In the genomic region with DNA sequence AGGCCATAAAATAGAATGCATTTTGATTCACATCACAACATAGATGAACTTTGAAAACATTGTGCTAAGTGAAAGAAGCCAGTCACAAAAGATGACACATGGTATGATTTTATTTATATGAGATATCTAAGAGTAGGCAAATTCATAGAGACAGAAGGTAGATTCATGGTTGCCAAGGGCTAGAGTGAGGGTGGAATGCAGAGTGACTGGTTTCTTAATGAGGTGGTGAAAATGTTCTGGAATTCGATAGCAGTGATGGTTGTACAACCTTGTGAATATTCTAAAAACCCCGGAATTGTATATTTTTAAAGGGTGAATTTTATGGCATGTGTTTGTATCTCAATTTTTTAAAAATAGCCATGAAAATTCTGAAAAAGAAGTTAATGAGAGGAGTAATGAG, we compare ENCODE assay signal across 27 cellular contexts.
"Had no signal": no experiment of that assay in that cellular context is flagged by ENCODE, and none has a peak within 500 bp of the region (broad histone marks: within the 10 kb centered on the region; RNA-seq: fewer than 3 reads in every experiment).

No MANE protein-coding gene starts in this region.

- ATAC-seq: stimulated activated effector memory CD8-positive, alpha-beta T cell treated with anti-CD3 and anti-CD28 coated beads, Interleukin-12 subunit alpha, Interleukin-12 subunit beta, amount 100 ng/mL, for 72 hours; stimulated activated memory B cell treated with anti-CD40 and anti-IgM and Interleukin-4, amounts not matched to agents 10 μg/mL and 1 μg/mL and 100 μg/mL, for 72 hours; stimulated activated naive B cell treated with anti-CD40 and anti-IgM and Interleukin-4, amounts not matched to agents 10 μg/mL and 1 μg/mL and 100 μg/mL, for 72 hours; stimulated activated naive CD8-positive, alpha-beta T cell treated with anti-CD3 and anti-CD28 coated beads, Interleukin-15, amount 100 ng/mL, for 72 hours; stimulated activated naive CD8-positive, alpha-beta T cell treated with anti-CD3 and anti-CD28 coated beads, Interleukin-15, Interleukin-2, amounts not matched to agents 100 U/mL and 50 U/mL, for 24 hours; upper lobe of right lung had no signal

- H3K9me3 ChIP-seq: stomach, suprapubic skin, testis, thoracic aorta, thyroid gland, tibial artery, tibial nerve, transverse colon, upper lobe of left lung, upper lobe of right lung, uterus, vagina had no signal

- H3K27me3 Mint-ChIP-seq: stimulated activated memory B cell treated with anti-CD40 and anti-IgM and Interleukin-4, amounts not matched to agents 10 μg/mL and 1 μg/mL and 100 μg/mL, for 72 hours; stimulated activated naive B cell treated with anti-CD40 and anti-IgM and Interleukin-4, amounts not matched to agents 10 μg/mL and 1 μg/mL and 100 μg/mL, for 72 hours; type B pancreatic cell had no signal

- H3K27ac Mint-ChIP-seq: stimulated activated effector memory CD8-positive, alpha-beta T cell treated with anti-CD3 and anti-CD28 coated beads, Interleukin-12 subunit alpha, Interleukin-12 subunit beta, amount 100 ng/mL, for 72 hours; stimulated activated memory B cell treated with anti-CD40 and anti-IgM and Interleukin-4, amounts not matched to agents 10 μg/mL and 1 μg/mL and 100 μg/mL, for 72 hours; stimulated activated naive B cell treated with anti-CD40 and anti-IgM and Interleukin-4, amounts not matched to agents 10 μg/mL and 1 μg/mL and 100 μg/mL, for 72 hours; stimulated activated naive CD8-positive, alpha-beta T cell treated with anti-CD3 and anti-CD28 coated beads, Interleukin-15, amount 100 ng/mL, for 72 hours; stimulated activated naive CD8-positive, alpha-beta T cell treated with anti-CD3 and anti-CD28 coated beads, Interleukin-15, Interleukin-2, amounts not matched to agents 100 ng/mL and 50 ng/mL, for 24 hours; type B pancreatic cell had no signal

- H3K4me3 Mint-ChIP-seq: stimulated activated effector memory CD8-positive, alpha-beta T cell treated with anti-CD3 and anti-CD28 coated beads, Interleukin-12 subunit alpha, Interleukin-12 subunit beta, amount 100 ng/mL, for 72 hours; stimulated activated memory B cell treated with anti-CD40 and anti-IgM and Interleukin-4, amounts not matched to agents 10 μg/mL and 1 μg/mL and 100 μg/mL, for 72 hours; stimulated activated naive B cell treated with anti-CD40 and anti-IgM and Interleukin-4, amounts not matched to agents 10 μg/mL and 1 μg/mL and 100 μg/mL, for 72 hours; stimulated activated naive CD8-positive, alpha-beta T cell treated with anti-CD3 and anti-CD28 coated beads, Interleukin-15, amount 100 ng/mL, for 72 hours; stimulated activated naive CD8-positive, alpha-beta T cell treated with anti-CD3 and anti-CD28 coated beads, Interleukin-15, Interleukin-2, amounts not matched to agents 100 ng/mL and 50 ng/mL, for 24 hours; type B pancreatic cell had no signal

- H3K36me3 ChIP-seq: stomach, thoracic aorta, thyroid gland, tibial artery, tibial nerve, transverse colon, upper lobe of left lung, upper lobe of right lung, uterus, vagina had no signal

- H3K27me3 ChIP-seq: stomach, suprapubic skin, testis, thyroid gland, tibial artery, tibial nerve, transverse colon, upper lobe of left lung, upper lobe of right lung, uterus, vagina had no signal

- H3K4me3 ChIP-seq: stomach, suprapubic skin, testis, thoracic aorta, thyroid gland, tibial artery, tibial nerve, transverse colon, upper lobe of left lung, upper lobe of right lung, uterus, vagina had no signal

- H3K4me1 Mint-ChIP-seq: stimulated activated effector memory CD8-positive, alpha-beta T cell treated with anti-CD3 and anti-CD28 coated beads, Interleukin-12 subunit alpha, Interleukin-12 subunit beta, amount 100 ng/mL, for 72 hours had no signal

- H3K27ac ChIP-seq: stomach, suprapubic skin, testis, thoracic aorta, thyroid gland, tibial artery, tibial nerve, transverse colon, upper lobe of left lung, upper lobe of right lung, uterus, vagina had no signal

- H3K36me3 Mint-ChIP-seq: stimulated activated effector memory CD8-positive, alpha-beta T cell treated with anti-CD3 and anti-CD28 coated beads, Interleukin-12 subunit alpha, Interleukin-12 subunit beta, amount 100 ng/mL, for 72 hours had no signal

- H3K4me1 ChIP-seq: stomach, suprapubic skin, testis, thyroid gland, tibial artery, tibial nerve, transverse colon, upper lobe of left lung, upper lobe of right lung, uterus, vagina had no signal

- DNase-seq: stimulated activated CD4-positive, alpha-beta T cell treated with anti-CD3 and anti-CD28 coated beads, Interleukin-2, amount 100 ng/mL, for 48 hours; stimulated activated CD4-positive, alpha-beta T cell treated with anti-CD3 and anti-CD28 coated beads, Interleukin-4, amount 100 ng/mL, for 1 hour; stimulated activated CD4-positive, alpha-beta T cell treated with anti-CD3 and anti-CD28 coated beads, Interleukin-4, amount 100 ng/mL, for 24 hours; stimulated activated CD4-positive, alpha-beta T cell treated with anti-CD3 and anti-CD28 coated beads, Interleukin-4, amount 100 ng/mL, for 4 hours; stimulated activated CD8-positive, alpha-beta memory T cell treated with anti-CD3 and anti-CD28 coated beads, Interleukin-4, amount 100 ng/mL, for 48 hours; stimulated activated naive B cell treated with anti-CD40 and anti-IgM and Interleukin-4, amounts not matched to agents 10 μg/mL and 1 μg/mL and 100 μg/mL, for 72 hours; stimulated activated naive CD4-positive, alpha-beta T cell; stimulated activated naive CD4-positive, alpha-beta T cell treated with Interleukin-2 at 50 U/mL for 16 hours; stimulated activated naive CD8-positive, alpha-beta T cell treated with anti-CD3 and anti-CD28 coated beads, Interleukin-15, amount 100 ng/mL, for 72 hours; stimulated activated naive CD8-positive, alpha-beta T cell treated with anti-CD3 and anti-CD28 coated beads, Interleukin-15, Interleukin-2, amounts not matched to agents 100 U/mL and 50 U/mL, for 24 hours; stomach; substantia nigra; testis; thyroid gland; tibial artery; transverse colon; upper lobe of left lung; upper lobe of right lung; uterus had no signal

- H3K9me3 Mint-ChIP-seq: stimulated activated effector memory CD8-positive, alpha-beta T cell treated with anti-CD3 and anti-CD28 coated beads, Interleukin-12 subunit alpha, Interleukin-12 subunit beta, amount 100 ng/mL, for 72 hours; stimulated activated memory B cell treated with anti-CD40 and anti-IgM and Interleukin-4, amounts not matched to agents 10 μg/mL and 1 μg/mL and 100 μg/mL, for 72 hours; stimulated activated naive B cell treated with anti-CD40 and anti-IgM and Interleukin-4, amounts not matched to agents 10 μg/mL and 1 μg/mL and 100 μg/mL, for 72 hours; stimulated activated naive CD8-positive, alpha-beta T cell treated with anti-CD3 and anti-CD28 coated beads, Interleukin-15, amount 100 ng/mL, for 72 hours; stimulated activated naive CD8-positive, alpha-beta T cell treated with anti-CD3 and anti-CD28 coated beads, Interleukin-15, Interleukin-2, amounts not matched to agents 100 ng/mL and 50 ng/mL, for 24 hours had no signal
